ENCODE assay signal across 8 cellular contexts in genomic region chr3:15768421-15769255, GRCh38. TPM values are rescaled to one million over a fixed set of nuclear protein-coding genes. Genes with fewer than 3 reads are reported as not detected.
DNase-seq lines count a peak whose midpoint lies in the region; ATAC-seq and TF ChIP-seq lines count a peak whose summit lies in the region.

No MANE protein-coding gene starts in this region.

- DNase-seq in left cardiac atrium (no peak), left ventricle myocardium inferior (no peak), NCI-H774 (lab: John Stamatoyannopoulos, UW) (peak; percentile 4), dedifferentiated amniotic fluid mesenchymal stem cell (ENCODE audit: extremely low spot score) (peak; percentile 93), osteocyte (ENCODE audit: extremely low spot score, unreplicated experiment) (no peak), colonic mucosa (no peak), GDM1 (lab: John Stamatoyannopoulos, UW) (no peak)

- H3K27ac Mint-ChIP-seq in osteocyte (ENCODE audit: unreplicated experiment) = peak overlapping the region; percentile 96

- H3K9ac ChIP-seq in colonic mucosa (ENCODE audit: low read depth in 2 of 2, low read length in 2 of 2) = no peak overlapping the region

- peaks cover 70% of the 10 kb centered on the region for H3K4me1 Mint-ChIP-seq in osteocyte (ENCODE audit: unreplicated experiment)

- H3K36me3 ChIP-seq in left ventricle myocardium inferior (no peaks in the 10 kb centered on the region), colonic mucosa (no peaks in the 10 kb centered on the region)

- H3K4me3 Mint-ChIP-seq in osteocyte (ENCODE audit: unreplicated experiment) = no peak overlapping the region

- H3K9me3 Mint-ChIP-seq in osteocyte (ENCODE audit: unreplicated experiment) = no peaks in the 10 kb centered on the region

- H3K9me3 ChIP-seq in left ventricle myocardium inferior (replicated peaks) (no peaks in the 10 kb centered on the region), colonic mucosa (no peaks in the 10 kb centered on the region)

- intact Hi-C loops in left cardiac atrium (cut with DNase I) (no loop called here), left ventricle myocardium inferior (cut with micrococcal nuclease) (no loop called here), colonic mucosa (cut with DNase I) (no loop called here)

- H3K27ac ChIP-seq in left ventricle myocardium inferior (replicated peaks) (no peak overlapping the region), colonic mucosa (no peak overlapping the region)

- H3K4me3 ChIP-seq in left ventricle myocardium inferior = no peak overlapping the region
- no peak overlapping the region for H3K4me3 ChIP-seq in colonic mucosa

- peaks cover 43% of the 10 kb centered on the region for H3K36me3 Mint-ChIP-seq in osteocyte (ENCODE audit: unreplicated experiment)

- H3K4me1 ChIP-seq in left ventricle myocardium inferior (peaks cover 11% of the 10 kb centered on the region), colonic mucosa (no peaks in the 10 kb centered on the region)

- H3K27me3 Mint-ChIP-seq in osteocyte (ENCODE audit: unreplicated experiment) = no peaks in the 10 kb centered on the region

- peak; percentile 50 to 99 for ATAC-seq in left cardiac atrium
- peak; percentile 86 for ATAC-seq in HG02870 (IDR thresholded peaks at IDR 0.05; ENCODE audit: unreplicated experiment)

- no peaks in the 10 kb centered on the region for H3K27me3 ChIP-seq in left ventricle myocardium inferior (ENCODE audit: low read depth)
- H3K27me3 ChIP-seq in colonic mucosa = no peaks in the 10 kb centered on the region

- TF ChIP-seq CTCF in left ventricle myocardium inferior (IDR thresholded peaks at IDR 0.05; ENCODE audit: borderline replicate concordance) (no peak), osteocyte (IDR thresholded peaks at IDR 0.05) (no peak), colonic mucosa (IDR thresholded peaks at IDR 0.05) (no peak)

RNA-seq across cellular contexts. Expression of gene ANKRD28, which starts 29.1 kb away (rescaled TPM):
- total RNA-seq in left cardiac atrium (10 to 100 TPM; 11.1 to 13.0 TPM), left ventricle myocardium inferior (21.6 TPM), osteocyte (151 and 160 TPM in 2 replicates), colonic mucosa (10 to 100 TPM; 40.7 to 46.2 TPM)

Comparison
In these comparisons a context has a peak if more than half of its experiments do, and no peak if none do; other contexts are left out.
1. DNase-seq: peak in NCI-H774 (single experiment) and dedifferentiated amniotic fluid mesenchymal stem cell (single experiment); none in left cardiac atrium (single experiment), left ventricle myocardium inferior (single experiment), osteocyte (single experiment), colonic mucosa (single experiment) and GDM1 (single experiment).